ENCODE assay signal across 8 cellular contexts in the genomic region with DNA sequence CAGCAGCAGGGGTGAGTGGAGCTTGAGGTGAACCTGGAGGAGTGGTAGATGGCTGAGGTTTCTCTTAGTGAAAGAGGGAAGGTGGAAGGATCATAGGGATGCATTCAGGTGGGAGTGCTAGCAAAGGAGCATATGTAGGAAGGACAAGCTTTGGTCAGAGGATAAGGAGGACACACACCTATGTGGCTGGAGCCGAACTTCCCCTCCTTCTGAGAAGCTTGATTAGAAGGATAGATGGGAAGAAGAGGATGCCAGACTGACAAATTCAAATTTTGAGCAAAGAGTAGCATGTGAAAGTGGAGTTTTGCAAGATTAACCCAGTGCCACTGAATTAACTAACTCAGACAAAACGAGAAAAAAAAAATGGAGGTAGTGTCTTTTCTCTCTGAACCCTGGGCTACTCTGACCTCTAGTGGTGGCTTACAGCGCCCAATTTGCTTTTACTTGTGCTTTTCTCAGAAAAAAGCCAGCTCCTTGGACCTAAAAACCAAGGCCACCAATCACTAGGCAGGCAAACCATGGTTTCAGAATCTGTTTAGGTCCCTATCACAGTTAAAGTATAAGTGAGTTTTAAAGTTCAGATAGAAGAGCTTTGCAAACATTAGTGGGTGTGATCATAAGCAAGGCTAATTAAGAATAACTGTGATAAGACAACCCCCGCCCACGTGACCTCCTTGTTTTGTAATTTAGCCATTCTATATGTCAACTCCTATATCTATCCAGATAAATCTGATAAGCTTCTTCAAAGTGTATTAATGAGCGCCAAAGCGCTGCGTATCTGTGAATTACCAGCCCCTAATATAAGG. TPM values are rescaled to one million over a fixed set of nuclear protein-coding genes. Genes with fewer than 3 reads are reported as not detected.
DNase-seq lines count a peak whose midpoint lies in the region; ATAC-seq and TF ChIP-seq lines count a peak whose summit lies in the region.

No MANE protein-coding gene starts in this region.

- H3K36me3 ChIP-seq in heart right ventricle: peaks cover 0 to 61% (median 28%) of the 10 kb centered on the region in 9 donors

- H3K4me3 Mint-ChIP-seq in activated naive CD4-positive, alpha-beta T cell treated with anti-CD3 and anti-CD28 coated beads, Interleukin-2, amount 50 U/mL, for 24 hours: no peak overlapping the region

- H3K36me3 Mint-ChIP-seq in activated naive CD4-positive, alpha-beta T cell treated with anti-CD3 and anti-CD28 coated beads, Interleukin-2, amount 50 U/mL, for 24 hours: peaks cover 2% of the 10 kb centered on the region

- DNase-seq in GM10266 (ENCODE audit: extremely low spot score): peak; percentile 50
- DNase-seq in MV-4-11 (lab: John Stamatoyannopoulos, UW): peak; percentile 71
- peak; percentile 36 for DNase-seq in SKM-1 (lab: John Stamatoyannopoulos, UW; ENCODE audit: unreplicated experiment)
- DNase-seq in heart right ventricle: peak in 1 of 2 donors; percentile 65
- DNase-seq in sciatic nerve (ENCODE audit: low spot score): peak; percentile 78

- peak in 2 of 8 donors; percentile 24 to 52 for ATAC-seq in heart right ventricle
- peak; percentile 67 for ATAC-seq in sciatic nerve
- ATAC-seq in GM19023 (IDR thresholded peaks at IDR 0.05; ENCODE audit: unreplicated experiment): no peak
- no peak for ATAC-seq in HG02642 (IDR thresholded peaks at IDR 0.05; ENCODE audit: poor library complexity, unreplicated experiment)

- no peaks in the 10 kb centered on the region for H3K9me3 Mint-ChIP-seq in activated naive CD4-positive, alpha-beta T cell treated with anti-CD3 and anti-CD28 coated beads, Interleukin-2, amount 50 U/mL, for 24 hours

- H3K9me3 ChIP-seq in heart right ventricle: no peaks in the 10 kb centered on the region

- H3K27me3 ChIP-seq in heart right ventricle: no peaks in the 10 kb centered on the region

- H3K27ac ChIP-seq in heart right ventricle: peak overlapping the region in 1 of 10 donors; percentile 34

- peaks cover 11 to 51% (median 47%) of the 10 kb centered on the region in 9 donors for H3K4me1 ChIP-seq in heart right ventricle

- H3K27me3 Mint-ChIP-seq in activated naive CD4-positive, alpha-beta T cell treated with anti-CD3 and anti-CD28 coated beads, Interleukin-2, amount 50 U/mL, for 24 hours: no peaks in the 10 kb centered on the region

- 64 to 66% methylated on average over 8 of the region's 8 CpGs for WGBS in heart right ventricle, 2 donors

- intact Hi-C loops in heart right ventricle (cut with DNase I) (loop anchor here (1.0 to 10.0 kb wide), 10 partner anchors 115 to 297 kb away; a partner anchor contains a TSS), sciatic nerve (cut with DNase I) (loop anchor here (5.0 kb wide), 2 partner anchors 115 to 295 kb away; no protein-coding TSS in a partner anchor)

- H3K4me1 Mint-ChIP-seq in activated naive CD4-positive, alpha-beta T cell treated with anti-CD3 and anti-CD28 coated beads, Interleukin-2, amount 50 U/mL, for 24 hours: peaks cover 7% of the 10 kb centered on the region

- TF ChIP-seq CTCF in GM10266 (IDR thresholded peaks at IDR 0.05; ENCODE audit: control insufficient read depth, insufficient read depth, low read depth, missing control alignments) (peak; percentile 68), heart right ventricle (IDR thresholded peaks at IDR 0.05) (peak; percentile 57 to 83 (median 79))

- no peak overlapping the region for H3K4me3 ChIP-seq in heart right ventricle

- peak overlapping the region; percentile 79 for H3K27ac Mint-ChIP-seq in activated naive CD4-positive, alpha-beta T cell treated with anti-CD3 and anti-CD28 coated beads, Interleukin-2, amount 50 U/mL, for 24 hours

RNA-seq across cellular contexts. Expression of a gene that starts 15.5 kb away (rescaled TPM):
- total RNA-seq in heart right ventricle (100 to 1,000 TPM in 4 of 10 donors, 10 to 100 TPM in 6; 74.6 to 403 (median 98.5) TPM), sciatic nerve (413 TPM)
- polyA plus RNA-seq in heart right ventricle: 10 to 100 TPM; 46.2 to 55.5 TPM
